ENCODE assay signal across 1 cellular context in genomic region chr18:34649072-34649471, GRCh38.
TF ChIP-seq lines count a peak whose summit lies in the region.

No MANE protein-coding gene starts in this region.

TF ChIP-seq in HEK293, 187 proteins besides CTCF, POLR2A, EP300 and RAD21 (continued from another document and continues in another):
- TF ChIP-seq ZBTB44 (tag by site-specific recombination; IDR thresholded peaks at IDR 0.05) (no peak), TRIM28 (IDR thresholded peaks at IDR 0.05; ENCODE audit: borderline replicate concordance, low read length) (peak; percentile 66; the same call in 1 of the 2 replicates), PRDM4 (tag by site-specific recombination; IDR thresholded peaks at IDR 0.05) (0 out of 2 replicates have a peak, but pooled peaks have one; percentile 58), SETDB1 (IDR thresholded peaks at IDR 0.05; ENCODE audit: insufficient read length, low read length) (no peak), YY1 (tag by site-specific recombination; IDR thresholded peaks at IDR 0.05) (no peak), ZNF558 (tag by site-specific recombination; IDR thresholded peaks at IDR 0.05) (no peak), BCL11A (tag by site-specific recombination; IDR thresholded peaks at IDR 0.05; ENCODE audit: low read depth) (no peak), ZNF140 (tag by site-specific recombination; IDR thresholded peaks at IDR 0.05) (no peak), ZNF670 (tag by site-specific recombination; IDR thresholded peaks at IDR 0.05; ENCODE audit: low read depth) (no peak), SCRT2 (tag by site-specific recombination; IDR thresholded peaks at IDR 0.05) (no peak), ZNF280D (tag by site-specific recombination; IDR thresholded peaks at IDR 0.05) (no peak), ZNF626 (tag by site-specific recombination; IDR thresholded peaks at IDR 0.05) (no peak), ZNF621 (tag by site-specific recombination; IDR thresholded peaks at IDR 0.05) (no peak), ZNF324 (tag by site-specific recombination; IDR thresholded peaks at IDR 0.05) (no peak), ZNF610 (tag by site-specific recombination; IDR thresholded peaks at IDR 0.05; ENCODE audit: borderline replicate concordance) (0 out of 2 replicates have a peak, but pooled peaks have one; percentile 31), ZNF16 (tag by site-specific recombination; IDR thresholded peaks at IDR 0.05; ENCODE audit: low read depth) (no peak), OVOL3 (tag by site-specific recombination; IDR thresholded peaks at IDR 0.05) (peak; percentile 89), ZNF830 (tag by site-specific recombination; IDR thresholded peaks at IDR 0.05; ENCODE audit: low read depth) (no peak), ZNF580 (tag by site-specific recombination; IDR thresholded peaks at IDR 0.05) (peak; percentile 77), ZNF274 (IDR thresholded peaks at IDR 0.05; ENCODE audit: low read length) (no peak), ZNF274 (tag by site-specific recombination; IDR thresholded peaks at IDR 0.05; ENCODE audit: borderline replicate concordance) (no peak), ZNF529 (tag by site-specific recombination; IDR thresholded peaks at IDR 0.05; ENCODE audit: insufficient replicate concordance) (no peak), ZNF121 (tag by site-specific recombination; IDR thresholded peaks at IDR 0.05) (no peak), ZNF530 (tag by site-specific recombination; IDR thresholded peaks at IDR 0.05; ENCODE audit: low read depth) (no peak), ZNF561 (tag by site-specific recombination; IDR thresholded peaks at IDR 0.05; ENCODE audit: borderline replicate concordance) (no peak), GFI1B (tag by site-specific recombination; IDR thresholded peaks at IDR 0.05) (no peak), ZNF747 (tag by site-specific recombination; IDR thresholded peaks at IDR 0.05) (no peak), FEZF1 (tag by site-specific recombination; IDR thresholded peaks at IDR 0.05) (peak; percentile 68), ZNF624 (tag by site-specific recombination; IDR thresholded peaks at IDR 0.05) (no peak), SP7 (tag by site-specific recombination; IDR thresholded peaks at IDR 0.05) (no peak), ZNF518A (tag by site-specific recombination; conservative IDR thresholded peaks at IDR 0.05; ENCODE audit: low read depth) (no peak), ZNF202 (tag by site-specific recombination; IDR thresholded peaks at IDR 0.05; ENCODE audit: borderline replicate concordance) (no peak), PRDM1 (tag by site-specific recombination; IDR thresholded peaks at IDR 0.05) (no peak), ZBTB1 (tag by site-specific recombination; IDR thresholded peaks at IDR 0.05) (no peak), ZNF664 (tag by site-specific recombination; IDR thresholded peaks at IDR 0.05) (no peak), ZSCAN16 (tag by site-specific recombination; IDR thresholded peaks at IDR 0.05) (no peak), ZNF398 (tag by site-specific recombination; IDR thresholded peaks at IDR 0.05) (no peak), ZNF311 (tag by site-specific recombination; IDR thresholded peaks at IDR 0.05; ENCODE audit: borderline replicate concordance) (no peak), ZNF488 (tag by site-specific recombination; IDR thresholded peaks at IDR 0.05) (no peak), TCF7L2 (IDR thresholded peaks at IDR 0.05; ENCODE audit: borderline replicate concordance, low read depth, low read length) (peak; percentile 73), ZNF114 (tag by site-specific recombination; IDR thresholded peaks at IDR 0.05) (no peak), ZNF2 (tag by site-specific recombination; IDR thresholded peaks at IDR 0.05) (no peak), KLF16 (tag by site-specific recombination; IDR thresholded peaks at IDR 0.05) (0 out of 2 replicates have a peak, but pooled peaks have one; percentile 43), ZNF350 (tag by site-specific recombination; IDR thresholded peaks at IDR 0.05) (no peak), WT1 (tag by site-specific recombination; IDR thresholded peaks at IDR 0.05) (peak; percentile 76), ZNF18 (tag by site-specific recombination; IDR thresholded peaks at IDR 0.05) (no peak), RBAK (tag by site-specific recombination; IDR thresholded peaks at IDR 0.05) (no peak), ZNF560 (tag by site-specific recombination; IDR thresholded peaks at IDR 0.05; ENCODE audit: borderline replicate concordance) (no peak), ZNF155 (tag by site-specific recombination; IDR thresholded peaks at IDR 0.05) (no peak), ZNF571 (tag by site-specific recombination; IDR thresholded peaks at IDR 0.05) (no peak), ZSCAN30 (tag by site-specific recombination; IDR thresholded peaks at IDR 0.05) (no peak), BCL11B (tag by site-specific recombination; IDR thresholded peaks at IDR 0.05; ENCODE audit: low read depth) (no peak), ZNF777 (tag by site-specific recombination; IDR thresholded peaks at IDR 0.05; ENCODE audit: borderline replicate concordance) (no peak), ZNF211 (tag by site-specific recombination; IDR thresholded peaks at IDR 0.05; ENCODE audit: low read depth) (no peak)
